36 cellular contexts compared by ENCODE assay signal in the genomic region with DNA sequence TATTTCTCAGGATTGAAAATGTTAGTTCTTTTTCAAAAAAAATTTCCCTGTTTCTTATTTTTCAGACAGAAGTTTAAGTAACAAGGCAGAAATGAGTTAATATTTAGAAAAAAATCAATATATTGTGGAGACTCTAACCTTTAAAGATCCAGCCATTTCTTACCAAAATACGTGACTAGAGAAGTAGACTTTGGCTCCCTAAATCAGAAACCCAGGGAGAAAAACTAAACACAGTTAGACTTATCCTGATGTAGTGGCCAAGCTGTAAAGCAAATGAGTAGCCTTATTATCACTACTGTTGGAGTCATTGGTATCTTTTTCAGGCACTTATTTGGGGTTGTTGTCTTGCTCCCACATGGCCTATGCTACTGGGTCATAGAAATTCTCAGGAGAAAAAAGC.
"Had no signal": no experiment of that assay in that cellular context is flagged by ENCODE, and none has a peak within 500 bp of the region (broad histone marks: within the 10 kb centered on the region; RNA-seq: fewer than 3 reads in every experiment).

No MANE protein-coding gene starts in this region.

- DNase-seq: activated B cell treated with CpG ODN at 0.5 μM for 24 hours; activated CD4-positive, alpha-beta memory T cell treated with anti-CD3 and anti-CD28 coated beads for 36 hours; activated CD4-positive, alpha-beta T cell treated with anti-CD3 and anti-CD28 coated beads for 4 hours; activated CD4-positive, alpha-beta T cell treated with anti-CD3 and anti-CD28 coated beads, Interleukin-2, amount 10 ng/mL, durations not matched to agents 24 days and 14 days; activated CD4-positive, alpha-beta T cell treated with anti-CD3 and anti-CD28 coated beads, Interleukin-2, amount 50 U/mL, for 1 hour; activated CD4-positive, alpha-beta T cell treated with anti-CD3 and anti-CD28 coated beads, Interleukin-2, amount 50 U/mL, for 4 hours; activated CD4-positive, CD25-positive, alpha-beta regulatory T cell treated with anti-CD3 and anti-CD28 coated beads, Interleukin-2, amount 50 U/mL, for 72 hours; activated CD8-positive, alpha-beta memory T cell treated with anti-CD3 and anti-CD28 coated beads, Interleukin-2, amount 50 U/mL, for 4 hours; activated CD8-positive, alpha-beta T cell treated with anti-CD3 and anti-CD28 coated beads for 36 hours; activated effector memory CD4-positive, alpha-beta T cell treated with anti-CD3 and anti-CD28 coated beads, Interleukin-2, amount 50 U/mL, for 16 hours; activated gamma-delta T cell treated with Interleukin-2 at 50 U/mL for 16 hours; activated naive CD4-positive, alpha-beta T cell; activated naive CD4-positive, alpha-beta T cell treated with anti-CD3 and anti-CD28 coated beads for 36 hours; activated naive CD4-positive, alpha-beta T cell treated with anti-CD3 and anti-CD28 coated beads, Interleukin-2, amount 50 U/mL, for 16 hours; activated naive CD8-positive, alpha-beta T cell treated with anti-CD3 and anti-CD28 coated beads for 36 hours; activated T-cell treated with anti-CD3 and anti-CD28 coated beads for 4 hours; activated T-cell treated with anti-CD3 and anti-CD28 coated beads, Interleukin-2, amount 50 U/mL, for 1 hour; activated T-cell treated with anti-CD3 and anti-CD28 coated beads, Interleukin-2, amount 50 U/mL, for 4 hours; activated T-cell treated with anti-CD3 and anti-CD28 coated beads, Interleukin-2, amount 50 U/mL, for 72 hours; adrenal gland; amniotic stem cell; aorta; body of pancreas; brain microvascular endothelial cell; central memory CD4-positive, alpha-beta T cell; T-helper 1 cell; T-helper 2 cell; T-helper 9 cell had no signal

- H3K4me1 ChIP-seq: adrenal gland, body of pancreas, breast epithelium had no signal

- H3K36me3 Mint-ChIP-seq: activated CD4-positive, alpha-beta memory T cell treated with anti-CD3 and anti-CD28 coated beads for 36 hours; activated naive CD4-positive, alpha-beta T cell treated with anti-CD3 and anti-CD28 coated beads, Interleukin-2, amount 50 U/mL, for 72 hours; activated naive CD8-positive, alpha-beta T cell treated with anti-CD3 and anti-CD28 coated beads for 36 hours had no signal

- H3K9me3 ChIP-seq: adrenal gland, body of pancreas, breast epithelium had no signal

- H3K27ac Mint-ChIP-seq: activated B cell treated with CpG ODN at 0.5 μM for 24 hours; activated CD4-positive, alpha-beta memory T cell treated with anti-CD3 and anti-CD28 coated beads for 36 hours; activated CD4-positive, alpha-beta T cell treated with anti-CD3 and anti-CD28 coated beads, Interleukin-2, amount 10 ng/mL, durations not matched to agents 24 days and 14 days; activated CD8-positive, alpha-beta T cell treated with anti-CD3 and anti-CD28 coated beads for 36 hours; activated naive CD4-positive, alpha-beta T cell treated with anti-CD3 and anti-CD28 coated beads for 36 hours; activated naive CD4-positive, alpha-beta T cell treated with anti-CD3 and anti-CD28 coated beads, Interleukin-2, amount 50 U/mL, for 72 hours; activated naive CD8-positive, alpha-beta T cell treated with anti-CD3 and anti-CD28 coated beads for 36 hours; activated T-cell treated with anti-CD3 and anti-CD28 coated beads, Interleukin-2, amount 50 U/mL, for 72 hours; activated T-helper 1 cell treated with anti-CD3 and anti-CD28 coated beads, Interleukin-12 subunit alpha, Interleukin-12 subunit beta, Interleukin-2, Interleukin-4 antibody, amounts not matched to agents 30 ng/mL and 10 ng/mL and 1 ng/mL, durations not matched to agents 14 hours and 24 hours and 36 hours; activated T-helper 17 cell treated with anti-CD3 and anti-CD28 coated beads, Interleukin-2, amount 50 U/mL, for 72 hours; T-helper 1 cell treated with Interleukin-12 subunit alpha and Interleukin-12 subunit beta and Interleukin-4 antibody, amounts not matched to agents 30 μg/mL and 1 μg/mL, for 36 hours; T-helper 2 cell treated with Interferon-gamma antibody and Interleukin-4, amounts not matched to agents 5 μg/mL and 100 μg/mL, for 36 hours had no signal

- H3K36me3 ChIP-seq: adrenal gland, brain microvascular endothelial cell, breast epithelium had no signal

- H3K27ac ChIP-seq: adrenal gland, body of pancreas, brain microvascular endothelial cell, breast epithelium, VCaP had no signal

- H3K4me3 Mint-ChIP-seq: activated B cell treated with CpG ODN at 0.5 μM for 24 hours; activated CD4-positive, alpha-beta memory T cell treated with anti-CD3 and anti-CD28 coated beads for 36 hours; activated CD4-positive, alpha-beta T cell treated with anti-CD3 and anti-CD28 coated beads, Interleukin-2, amount 10 ng/mL, durations not matched to agents 24 days and 14 days; activated CD8-positive, alpha-beta T cell treated with anti-CD3 and anti-CD28 coated beads for 36 hours; activated naive CD4-positive, alpha-beta T cell treated with anti-CD3 and anti-CD28 coated beads for 36 hours; activated naive CD8-positive, alpha-beta T cell treated with anti-CD3 and anti-CD28 coated beads for 36 hours; activated T-cell treated with anti-CD3 and anti-CD28 coated beads, Interleukin-2, amount 50 U/mL, for 4 hours; activated T-cell treated with anti-CD3 and anti-CD28 coated beads, Interleukin-2, amount 50 U/mL, for 72 hours; activated T-helper 1 cell treated with anti-CD3 and anti-CD28 coated beads, Interleukin-12 subunit alpha, Interleukin-12 subunit beta, Interleukin-2, Interleukin-4 antibody, amounts not matched to agents 30 ng/mL and 10 ng/mL and 1 ng/mL, durations not matched to agents 14 hours and 24 hours and 36 hours; activated T-helper 17 cell treated with anti-CD3 and anti-CD28 coated beads, Interleukin-2, amount 50 U/mL, for 72 hours; T-helper 1 cell treated with Interleukin-12 subunit alpha and Interleukin-12 subunit beta and Interleukin-4 antibody, amounts not matched to agents 30 μg/mL and 1 μg/mL, for 36 hours; T-helper 2 cell treated with Interferon-gamma antibody and Interleukin-4, amounts not matched to agents 5 μg/mL and 100 μg/mL, for 36 hours had no signal

- ATAC-seq: activated CD8-positive, alpha-beta T cell treated with anti-CD3 and anti-CD28 coated beads for 36 hours; activated naive CD4-positive, alpha-beta T cell treated with anti-CD3 and anti-CD28 coated beads, Interleukin-2, amount 50 U/mL, for 72 hours; activated T-cell treated with anti-CD3 and anti-CD28 coated beads, Interleukin-2, amount 50 U/mL, for 4 hours; activated T-cell treated with anti-CD3 and anti-CD28 coated beads, Interleukin-2, amount 50 U/mL, for 72 hours; activated T-helper 17 cell treated with anti-CD3 and anti-CD28 coated beads, Interleukin-2, amount 50 U/mL, for 72 hours; body of pancreas had no signal

- FAIRE-seq: astrocyte had no signal

- H3K4me3 ChIP-seq: adrenal gland, body of pancreas, breast epithelium had no signal

- H3K27me3 ChIP-seq: adrenal gland, body of pancreas, brain microvascular endothelial cell, breast epithelium had no signal

- H3K27me3 Mint-ChIP-seq: activated B cell treated with CpG ODN at 0.5 μM for 24 hours; activated CD4-positive, alpha-beta memory T cell treated with anti-CD3 and anti-CD28 coated beads for 36 hours; activated CD4-positive, alpha-beta T cell treated with anti-CD3 and anti-CD28 coated beads, Interleukin-2, amount 10 ng/mL, durations not matched to agents 24 days and 14 days; activated CD8-positive, alpha-beta T cell treated with anti-CD3 and anti-CD28 coated beads for 36 hours; activated naive CD8-positive, alpha-beta T cell treated with anti-CD3 and anti-CD28 coated beads for 36 hours; activated T-helper 17 cell treated with anti-CD3 and anti-CD28 coated beads, Interleukin-2, amount 50 U/mL, for 72 hours had no signal

- H3K9me3 Mint-ChIP-seq: activated CD4-positive, alpha-beta T cell treated with anti-CD3 and anti-CD28 coated beads, Interleukin-2, amount 10 ng/mL, durations not matched to agents 24 days and 14 days; activated CD8-positive, alpha-beta T cell treated with anti-CD3 and anti-CD28 coated beads for 36 hours had no signal

- H3K4me1 Mint-ChIP-seq: activated CD4-positive, alpha-beta T cell treated with anti-CD3 and anti-CD28 coated beads, Interleukin-2, amount 10 ng/mL, durations not matched to agents 24 days and 14 days; activated naive CD8-positive, alpha-beta T cell treated with anti-CD3 and anti-CD28 coated beads for 36 hours; activated T-helper 17 cell treated with anti-CD3 and anti-CD28 coated beads, Interleukin-2, amount 50 U/mL, for 72 hours had no signal
